ENCODE assay signal across 7 cellular contexts in genomic region chr14:35326364-35326763, GRCh38.
"Had no signal": no experiment of that assay in that cellular context is flagged by ENCODE, and none has a peak within 500 bp of the region (broad histone marks: within the 10 kb centered on the region; RNA-seq: fewer than 3 reads in every experiment).

No MANE protein-coding gene starts in this region.

- H3K9ac ChIP-seq: KMS-11 had no signal

- H3K27ac ChIP-seq: HL-60, KMS-11 had no signal

- FAIRE-seq: H54 had no signal

- H3K4me2 ChIP-seq: KMS-11 had no signal

- DNase-seq: GOT3, H9, HCEC 1CT, KBM-7 had no signal
